Comparison of ENCODE assay signal across 9 cellular contexts in genomic region chr2:11056614-11057013, GRCh38.
A peak's percentile ranks its signal among the peaks of the same experiment; 100 is the strongest.
DNase-seq lines count a peak whose midpoint lies in the region; ATAC-seq and TF ChIP-seq lines count a peak whose summit lies in the region.
"Had no signal": no experiment of that assay in that cellular context is flagged by ENCODE, and none has a peak within 500 bp of the region (broad histone marks: within the 10 kb centered on the region; RNA-seq: fewer than 3 reads in every experiment).

No MANE protein-coding gene starts in this region.

- no peak for ATAC-seq in stimulated activated naive CD8-positive, alpha-beta T cell treated with anti-CD3 and anti-CD28 coated beads, Interleukin-15, Interleukin-2, amounts not matched to agents 100 U/mL and 50 U/mL, for 24 hours
- ATAC-seq in sciatic nerve = no peak

- peak; percentile 52 for DNase-seq in AG09319 (ENCODE audit: extremely low read depth, low read depth)
- peak; percentile 73 for DNase-seq in HS-5 (ENCODE audit: low read depth)
- DNase-seq in RPMI7951 (ENCODE audit: low read depth) = peak; percentile 97
- peak; percentile 63 for DNase-seq in fibroblast of pulmonary artery (ENCODE audit: low read depth)
- DNase-seq in pons (ENCODE audit: low spot score) = no peak
- no peak for DNase-seq in hippocampal formation (lab: John Stamatoyannopoulos, UW)
- DNase-seq in stimulated activated naive CD8-positive, alpha-beta T cell treated with anti-CD3 and anti-CD28 coated beads, Interleukin-15, Interleukin-2, amounts not matched to agents 100 U/mL and 50 U/mL, for 24 hours = no peak
- no peak for DNase-seq in sciatic nerve (ENCODE audit: low spot score)
- DNase-seq: activated CD8-positive, alpha-beta memory T cell treated with anti-CD3 and anti-CD28 coated beads for 24 hours had no signal

- intact Hi-C loops in sciatic nerve (cut with DNase I) = no loop called here

- H3K4me3 ChIP-seq in fibroblast of pulmonary artery (replicated peaks; ENCODE audit: low read depth, low read length) = no peak overlapping the region

- TF ChIP-seq CTCF in AG09319 (IDR thresholded peaks at IDR 0.05; ENCODE audit: low read depth, low read length) = no peak
- TF ChIP-seq CTCF in fibroblast of pulmonary artery (IDR thresholded peaks at IDR 0.05; ENCODE audit: low read length, missing control alignments) = no peak

Comparison
In these comparisons a context has a peak if more than half of its experiments do, and no peak if none do; other contexts are left out.
1. DNase-seq: peak in AG09319 (single experiment), HS-5 (single experiment), RPMI7951 (single experiment) and fibroblast of pulmonary artery (single experiment); none in pons (single experiment), hippocampal formation (0 of 2), stimulated activated naive CD8-positive, alpha-beta T cell treated with anti-CD3 and anti-CD28 coated beads, Interleukin-15, Interleukin-2, amounts not matched to agents 100 U/mL and 50 U/mL, for 24 hours (single experiment) and sciatic nerve (single experiment).